In genomic region chr10:118046491-118047362, GRCh38 we compare ENCODE assay signal across 8 cellular contexts. TPM values are rescaled to one million over a fixed set of nuclear protein-coding genes. Genes with fewer than 3 reads are reported as not detected.
A peak's percentile ranks its signal among the peaks of the same experiment; 100 is the strongest.
DNase-seq lines count a peak whose midpoint lies in the region; ATAC-seq and TF ChIP-seq lines count a peak whose summit lies in the region.

Gene RAB11FIP2 (minus strand): TSS chr10:118046941. CDS start chr10:118046163, 778 bp downstream.

- peak within 1 kb of the TSS; percentile 85 for H3K27ac Mint-ChIP-seq in activated CD4-positive, alpha-beta T cell treated with anti-CD3 and anti-CD28 coated beads, Interleukin-2, amount 10 ng/mL, durations not matched to agents 24 days and 14 days

- H3K4me3 ChIP-seq in BLaER1 (peak within 1 kb of the TSS; percentile 92), coronary artery (peak within 1 kb of the TSS; percentile 97), left lung (peak within 1 kb of the TSS; percentile 71 to 86)

- H3K27me3 ChIP-seq in BLaER1 (no peaks in the 10 kb centered on the region), left lung (no peaks in the 10 kb centered on the region)

- peaks cover 21% of the 10 kb centered on the region for H3K4me1 Mint-ChIP-seq in activated CD4-positive, alpha-beta T cell treated with anti-CD3 and anti-CD28 coated beads, Interleukin-2, amount 10 ng/mL, durations not matched to agents 24 days and 14 days

- TF ChIP-seq CTCF in coronary artery (IDR thresholded peaks at IDR 0.05) (no peak), left lung (IDR thresholded peaks at IDR 0.05) (no peak)

- peak within 1 kb of the TSS; percentile 93 for H3K9ac ChIP-seq in BLaER1

- intact Hi-C loops in activated CD4-positive, alpha-beta T cell treated with anti-CD3 and anti-CD28 coated beads, Interleukin-2, amount 10 ng/mL, durations not matched to agents 24 days and 14 days (cut with micrococcal nuclease) = loop anchor here (1.0 to 10.0 kb wide), 4 partner anchors 296 to 711 kb away; partner anchors contain the start of genes FAM204A and PDZD8
- intact Hi-C loops in left lung (cut with DNase I) = no loop called here

- ATAC-seq in HG03432 (IDR thresholded peaks at IDR 0.05; ENCODE audit: unreplicated experiment) (peak; percentile 97), left lung (peak; percentile 93)

- DNase-seq in NCI-H510A (lab: John Stamatoyannopoulos, UW) (peak; percentile 91), coronary artery (ENCODE audit: low spot score) (peak; percentile 97), left lung (peak; percentile 97 to 99)
- DNase-seq in activated CD4-positive, alpha-beta T cell treated with anti-CD3 and anti-CD28 coated beads, Interleukin-2, amount 10 ng/mL, durations not matched to agents 24 days and 14 days = peak; percentile 99
- DNase-seq in stimulated activated CD4-positive, alpha-beta T cell treated with anti-CD3 and anti-CD28 coated beads, Interleukin-2, amount 100 ng/mL, for 4 hours (ENCODE audit: low read depth) = peak; percentile 92

- peaks cover 20% of the 10 kb centered on the region; the same call in 1 of the 2 replicates for H4K20me1 ChIP-seq in BLaER1

- H3K4me1 ChIP-seq in BLaER1 (peaks cover 42% of the 10 kb centered on the region), left lung (peaks cover 12 to 45% of the 10 kb centered on the region in 2 donors)

- no peaks in the 10 kb centered on the region for H3K9me3 ChIP-seq in BLaER1
- no peaks in the 10 kb centered on the region for H3K9me3 ChIP-seq in left lung

- peaks cover 16% of the 10 kb centered on the region for H3K27me3 Mint-ChIP-seq in activated CD4-positive, alpha-beta T cell treated with anti-CD3 and anti-CD28 coated beads, Interleukin-2, amount 10 ng/mL, durations not matched to agents 24 days and 14 days

- H3K9me3 Mint-ChIP-seq in activated CD4-positive, alpha-beta T cell treated with anti-CD3 and anti-CD28 coated beads, Interleukin-2, amount 10 ng/mL, durations not matched to agents 24 days and 14 days = no peaks in the 10 kb centered on the region

- peak; percentile 79 for TF ChIP-seq POLR2A in GM19193 (IDR thresholded peaks at IDR 0.05; ENCODE audit: extremely low read depth, insufficient read depth, insufficient read length)

- H3K36me3 ChIP-seq in BLaER1 (no peaks in the 10 kb centered on the region), left lung (no peaks in the 10 kb centered on the region)

- peak within 1 kb of the TSS; percentile 91 for H3K4me3 Mint-ChIP-seq in activated CD4-positive, alpha-beta T cell treated with anti-CD3 and anti-CD28 coated beads, Interleukin-2, amount 10 ng/mL, durations not matched to agents 24 days and 14 days

- H3K27ac ChIP-seq in BLaER1 (peak within 1 kb of the TSS; percentile 88), coronary artery (peak within 1 kb of the TSS; percentile 96 to 99), left lung (peak within 1 kb of the TSS; percentile 92 to 94)

- no peaks in the 10 kb centered on the region for H3K36me3 Mint-ChIP-seq in activated CD4-positive, alpha-beta T cell treated with anti-CD3 and anti-CD28 coated beads, Interleukin-2, amount 10 ng/mL, durations not matched to agents 24 days and 14 days (ENCODE audit: low read depth)

- H3K4me2 ChIP-seq in BLaER1 = peak within 1 kb of the TSS; percentile 93

RNA-seq across cellular contexts. Expression of gene RAB11FIP2, which starts in this region (rescaled TPM):
- total RNA-seq in activated CD4-positive, alpha-beta T cell treated with anti-CD3 and anti-CD28 coated beads, Interleukin-2, amount 10 ng/mL, durations not matched to agents 24 days and 14 days = 12.3 and 14.5 TPM in 2 replicates
- total RNA-seq in left lung = 10 to 100 TPM; 19.2 to 22.1 TPM

Comparison
In these comparisons a context has a peak if more than half of its experiments do, and no peak if none do; other contexts are left out.
1. Peak in every context shown above with its lines: DNase-seq, ATAC-seq, H3K4me3 ChIP-seq and H3K27ac ChIP-seq.